2 cellular contexts compared by ENCODE assay signal in genomic region chr5:173304591-173304988, GRCh38.
TF ChIP-seq lines count a peak whose summit lies in the region.

No MANE protein-coding gene starts in this region.

TF ChIP-seq in HCT116, 20 proteins besides CTCF, POLR2A, EP300 and RAD21:
- no peak for TF ChIP-seq ATF3 (IDR thresholded peaks at IDR 0.05)
- no peak for TF ChIP-seq TCF7L2 (IDR thresholded peaks at IDR 0.05; ENCODE audit: borderline replicate concordance, extremely low read depth, insufficient read depth, insufficient read length)
- TF ChIP-seq CBX3 (IDR thresholded peaks at IDR 0.05; ENCODE audit: low read depth), result no peak
- no peak for TF ChIP-seq YY1 (IDR thresholded peaks at IDR 0.05; ENCODE audit: extremely low read depth, insufficient replicate concordance, low read depth, low read length)
- TF ChIP-seq ELF1 (IDR thresholded peaks at IDR 0.05; ENCODE audit: borderline replicate concordance, low read depth), result no peak
- TF ChIP-seq JUND (IDR thresholded peaks at IDR 0.05), result no peak
- TF ChIP-seq SIN3A (IDR thresholded peaks at IDR 0.05; ENCODE audit: low read depth), result no peak

TF ChIP-seq in K562, 482 proteins besides CTCF, POLR2A, EP300 and RAD21:
- TF ChIP-seq MEIS2 (IDR thresholded peaks at IDR 0.05; ENCODE audit: partially characterized antibody) (peak; percentile 28), SRSF9 (IDR thresholded peaks at IDR 0.05; ENCODE audit: borderline replicate concordance, low read depth, low read length) (no peak)
